In genomic region chr18:37440206-37440605, GRCh38 we compare ENCODE assay signal across 11 cellular contexts.
"Had no signal": no experiment of that assay in that cellular context is flagged by ENCODE, and none has a peak within 500 bp of the region (broad histone marks: within the 10 kb centered on the region; RNA-seq: fewer than 3 reads in every experiment).

No MANE protein-coding gene starts in this region.

- H3K36me3 ChIP-seq: left lung, stomach had no signal

- H3K4me1 ChIP-seq: left lung, stomach had no signal

- H3K4me3 ChIP-seq: left lung, stomach had no signal

- ATAC-seq: esophagus mucosa, left lung had no signal

- H3K27ac ChIP-seq: left lung, stomach had no signal

- DNase-seq: effector memory CD4-positive, alpha-beta T cell; islet precursor cell; left lung; mesendoderm; naive B cell; small intestine; stimulated activated CD4-positive, alpha-beta T cell treated with anti-CD3 and anti-CD28 coated beads, Interleukin-12 subunit alpha, Interleukin-12 subunit beta, amount 100 ng/mL, for 4 hours; stimulated activated naive CD4-positive, alpha-beta T cell; stomach; trophoblast cell had no signal
